In the genomic region with DNA sequence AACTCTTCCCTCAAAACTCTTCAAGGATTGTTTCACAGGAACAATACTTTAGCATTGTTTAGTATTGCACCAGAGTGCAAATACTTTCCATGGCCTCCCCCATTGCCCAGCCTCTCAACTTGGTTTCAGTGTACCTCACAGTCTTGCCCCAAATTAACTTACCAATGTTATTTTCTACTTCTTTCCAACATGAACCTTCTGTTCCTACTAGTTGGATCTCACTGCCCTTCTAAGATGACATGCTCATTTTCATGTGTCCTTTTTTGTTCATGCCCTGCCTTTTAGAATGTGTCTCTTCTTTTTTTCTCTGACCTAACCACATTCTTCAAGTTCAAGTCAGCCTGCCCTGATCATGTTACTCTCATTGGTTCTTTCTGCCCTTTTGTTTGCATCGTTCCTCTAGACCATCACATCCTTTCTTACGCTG, we compare ENCODE assay signal across 1 cellular context.
TF ChIP-seq lines count a peak whose summit lies in the region.

No MANE protein-coding gene starts in this region.

TF ChIP-seq in HepG2, 621 proteins besides CTCF, POLR2A, EP300 and RAD21 (continued from another document):
- TF ChIP-seq, protein P1, sequence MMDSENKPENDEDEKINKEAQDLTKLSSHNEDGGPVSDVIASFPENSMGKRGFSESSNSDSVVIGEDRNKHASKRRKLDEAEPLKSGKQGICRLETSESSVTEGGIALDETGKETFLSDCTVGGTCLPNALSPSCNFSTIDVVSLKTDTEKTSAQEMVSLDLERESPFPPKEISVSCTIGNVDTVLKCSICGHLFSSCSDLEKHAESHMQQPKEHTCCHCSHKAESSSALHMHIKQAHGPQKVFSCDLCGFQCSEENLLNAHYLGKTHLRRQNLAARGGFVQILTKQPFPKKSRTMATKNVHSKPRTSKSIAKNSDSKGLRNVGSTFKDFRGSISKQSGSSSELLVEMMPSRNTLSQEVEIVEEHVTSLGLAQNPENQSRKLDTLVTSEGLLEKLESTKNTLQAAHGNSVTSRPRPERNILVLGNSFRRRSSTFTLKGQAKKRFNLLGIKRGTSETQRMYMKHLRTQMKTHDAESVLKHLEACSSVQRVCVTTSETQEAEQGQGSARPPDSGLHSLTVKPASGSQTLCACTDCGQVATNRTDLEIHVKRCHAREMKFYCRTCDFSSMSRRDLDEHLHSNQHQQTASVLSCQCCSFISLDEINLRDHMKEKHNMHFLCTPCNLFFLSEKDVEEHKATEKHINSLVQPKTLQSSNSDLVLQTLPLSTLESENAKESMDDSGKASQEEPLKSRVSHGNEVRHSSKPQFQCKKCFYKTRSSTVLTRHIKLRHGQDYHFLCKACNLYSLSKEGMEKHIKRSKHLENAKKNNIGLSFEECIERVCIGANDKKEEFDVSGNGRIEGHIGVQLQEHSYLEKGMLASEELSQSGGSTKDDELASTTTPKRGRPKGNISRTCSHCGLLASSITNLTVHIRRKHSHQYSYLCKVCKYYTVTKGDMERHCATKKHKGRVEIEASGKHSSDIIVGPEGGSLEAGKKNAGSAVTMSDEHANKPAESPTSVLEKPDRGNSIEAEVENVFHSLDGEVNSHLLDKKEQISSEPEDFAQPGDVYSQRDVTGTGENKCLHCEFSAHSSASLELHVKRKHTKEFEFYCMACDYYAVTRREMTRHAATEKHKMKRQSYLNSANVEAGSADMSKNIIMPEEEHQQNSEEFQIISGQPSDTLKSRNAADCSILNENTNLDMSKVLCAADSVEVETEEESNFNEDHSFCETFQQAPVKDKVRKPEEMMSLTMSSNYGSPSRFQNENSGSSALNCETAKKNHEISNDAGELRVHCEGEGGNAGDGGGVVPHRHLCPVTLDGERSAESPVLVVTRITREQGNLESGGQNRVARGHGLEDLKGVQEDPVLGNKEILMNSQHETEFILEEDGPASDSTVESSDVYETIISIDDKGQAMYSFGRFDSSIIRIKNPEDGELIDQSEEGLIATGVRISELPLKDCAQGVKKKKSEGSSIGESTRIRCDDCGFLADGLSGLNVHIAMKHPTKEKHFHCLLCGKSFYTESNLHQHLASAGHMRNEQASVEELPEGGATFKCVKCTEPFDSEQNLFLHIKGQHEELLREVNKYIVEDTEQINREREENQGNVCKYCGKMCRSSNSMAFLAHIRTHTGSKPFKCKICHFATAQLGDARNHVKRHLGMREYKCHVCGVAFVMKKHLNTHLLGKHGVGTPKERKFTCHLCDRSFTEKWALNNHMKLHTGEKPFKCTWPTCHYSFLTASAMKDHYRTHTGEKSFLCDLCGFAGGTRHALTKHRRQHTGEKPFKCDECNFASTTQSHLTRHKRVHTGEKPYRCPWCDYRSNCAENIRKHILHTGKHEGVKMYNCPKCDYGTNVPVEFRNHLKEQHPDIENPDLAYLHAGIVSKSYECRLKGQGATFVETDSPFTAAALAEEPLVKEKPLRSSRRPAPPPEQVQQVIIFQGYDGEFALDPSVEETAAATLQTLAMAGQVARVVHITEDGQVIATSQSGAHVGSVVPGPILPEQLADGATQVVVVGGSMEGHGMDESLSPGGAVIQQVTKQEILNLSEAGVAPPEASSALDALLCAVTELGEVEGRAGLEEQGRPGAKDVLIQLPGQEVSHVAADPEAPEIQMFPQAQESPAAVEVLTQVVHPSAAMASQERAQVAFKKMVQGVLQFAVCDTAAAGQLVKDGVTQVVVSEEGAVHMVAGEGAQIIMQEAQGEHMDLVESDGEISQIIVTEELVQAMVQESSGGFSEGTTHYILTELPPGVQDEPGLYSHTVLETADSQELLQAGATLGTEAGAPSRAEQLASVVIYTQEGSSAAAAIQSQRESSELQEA (CRISPR knock-in tag; IDR thresholded peaks at IDR 0.05; ENCODE audit: not compliant biosample characterization): no peak
- TF ChIP-seq ZC3H13 (CRISPR knock-in tag; IDR thresholded peaks at IDR 0.05) (no peak), ZNF121 (CRISPR knock-in tag; IDR thresholded peaks at IDR 0.05) (peak; percentile 62; the same call in 1 of the 2 replicates), ZSCAN22 (CRISPR knock-in tag; IDR thresholded peaks at IDR 0.05) (no peak), PAF1 (CRISPR knock-in tag; IDR thresholded peaks at IDR 0.05) (no peak), AGO2 (optimal IDR thresholded peaks at IDR 0.05; ENCODE audit: low read depth, low read length) (no peak), CENPX (CRISPR knock-in tag; IDR thresholded peaks at IDR 0.05) (no peak), ZNF737 (CRISPR knock-in tag; IDR thresholded peaks at IDR 0.05; ENCODE audit: borderline replicate concordance) (no peak), ZNF615 (CRISPR knock-in tag; IDR thresholded peaks at IDR 0.05; ENCODE audit: borderline replicate concordance) (no peak)
